Comparison of ENCODE assay signal across 19 cellular contexts in the genomic region with DNA sequence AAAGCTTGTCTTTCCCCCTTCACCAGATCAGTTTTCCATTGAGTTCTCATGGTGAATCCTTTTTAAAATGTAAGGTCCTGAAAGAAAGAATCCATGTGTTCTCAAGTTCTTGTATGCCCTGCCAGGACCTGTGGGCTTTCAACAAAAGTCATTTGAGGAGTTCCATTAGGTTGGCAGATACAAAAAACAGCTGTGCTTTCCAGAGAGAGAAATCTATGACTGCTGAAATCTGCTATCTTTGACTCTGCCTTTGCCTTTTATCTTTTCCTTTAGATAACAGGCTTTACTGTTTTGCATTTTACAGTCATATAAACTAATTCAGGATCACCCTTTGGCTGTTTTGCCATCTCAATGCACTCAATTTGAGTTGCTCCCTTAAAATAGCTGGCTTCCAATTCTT. TPM values are rescaled to one million over a fixed set of nuclear protein-coding genes. Genes with fewer than 3 reads are reported as not detected.
DNase-seq lines count a peak whose midpoint lies in the region; ATAC-seq and TF ChIP-seq lines count a peak whose summit lies in the region.
"Had no signal": no experiment of that assay in that cellular context is flagged by ENCODE, and none has a peak within 500 bp of the region (broad histone marks: within the 10 kb centered on the region; RNA-seq: fewer than 3 reads in every experiment).

No MANE protein-coding gene starts in this region.

- no peak overlapping the region for H2AFZ ChIP-seq in OCI-LY1 (ENCODE audit: low read length)
- H2AFZ ChIP-seq: parathyroid adenoma had no signal

- intact Hi-C loops in activated T-helper 2 cell treated with anti-CD3 and anti-CD28 coated beads, Interferon-gamma antibody, Interleukin-2, Interleukin-4, amounts not matched to agents 10 μg/mL and 5 μg/mL and 100 μg/mL, durations not matched to agents 14 hours and 24 hours and 36 hours (cut with micrococcal nuclease) = loop anchor here (5.0 kb wide), 1 partner anchor 141 kb away; no protein-coding TSS in a partner anchor
- intact Hi-C loops in aorta (cut with DNase I) = no loop called here

- H3K36me3 ChIP-seq in OCI-LY1 (ENCODE audit: insufficient read depth, low read length) (no peaks in the 10 kb centered on the region; the same call in 1 of the 2 replicates), neutrophil (no peaks in the 10 kb centered on the region), aorta (ENCODE audit: control insufficient read depth in 1 of 2, insufficient read depth in 2 of 2, low read length in 1 of 2) (no peaks in the 10 kb centered on the region)
- H3K36me3 ChIP-seq: adrenal gland had no signal

- no peaks in the 10 kb centered on the region for H4K20me1 ChIP-seq in OCI-LY1 (ENCODE audit: insufficient read depth, low read length)

- no peaks in the 10 kb centered on the region for H3K9me3 ChIP-seq in OCI-LY1 (ENCODE audit: low read length)
- H3K9me3 ChIP-seq in neutrophil = no peaks in the 10 kb centered on the region
- peaks cover 2% of the 10 kb centered on the region for H3K9me3 ChIP-seq in aorta (ENCODE audit: control insufficient read depth, low read length)
- H3K9me3 ChIP-seq: adrenal gland had no signal

- H3K27ac ChIP-seq in OCI-LY1 (ENCODE audit: low read depth, low read length, poor library complexity, severe bottlenecking) (peak overlapping the region; percentile 94), neutrophil (peak overlapping the region; percentile 68), aorta (ENCODE audit: low read depth in 1 of 2, low read length in 2 of 2) (no peak overlapping the region)
- H3K27ac ChIP-seq: adrenal gland, parathyroid adenoma had no signal

- no peaks in the 10 kb centered on the region for H3K27me3 Mint-ChIP-seq in activated T-cell treated with anti-CD3 and anti-CD28 coated beads, Interleukin-2, amount 50 U/mL, for 72 hours (ENCODE audit: low read depth)
- H3K27me3 Mint-ChIP-seq in activated T-helper 2 cell treated with anti-CD3 and anti-CD28 coated beads, Interferon-gamma antibody, Interleukin-2, Interleukin-4, amounts not matched to agents 10 μg/mL and 5 μg/mL and 100 μg/mL, durations not matched to agents 14 hours and 24 hours and 36 hours (ENCODE audit: low read depth) = no peaks in the 10 kb centered on the region
- H3K27me3 Mint-ChIP-seq: IgD-negative memory B cell had no signal

- H3K27ac Mint-ChIP-seq in activated T-cell treated with anti-CD3 and anti-CD28 coated beads, Interleukin-2, amount 50 U/mL, for 72 hours = peak overlapping the region; percentile 97
- H3K27ac Mint-ChIP-seq in activated T-helper 2 cell treated with anti-CD3 and anti-CD28 coated beads, Interferon-gamma antibody, Interleukin-2, Interleukin-4, amounts not matched to agents 10 μg/mL and 5 μg/mL and 100 μg/mL, durations not matched to agents 14 hours and 24 hours and 36 hours = peak overlapping the region; percentile 53

- H3K9me2 ChIP-seq in OCI-LY1 (ENCODE audit: low read depth, low read length) = no peaks in the 10 kb centered on the region

- no peak for DNase-seq in activated T-cell treated with anti-CD3 and anti-CD28 coated beads, Interleukin-2, amount 50 U/mL, for 72 hours
- DNase-seq in activated T-cell treated with anti-CD3 and anti-CD28 coated beads, Interleukin-2, amount 50 U/mL, for 1 hour = no peak
- no peak for DNase-seq in activated T-helper 2 cell treated with anti-CD3 and anti-CD28 coated beads, Interferon-gamma antibody, Interleukin-2, Interleukin-4, amounts not matched to agents 10 μg/mL and 5 μg/mL and 100 μg/mL, durations not matched to agents 14 hours and 24 hours and 36 hours (ENCODE audit: low spot score)
- no peak for DNase-seq in stimulated activated CD4-positive, alpha-beta T cell treated with anti-CD3 and anti-CD28 coated beads, Interleukin-2, amount 100 ng/mL, for 48 hours
- DNase-seq in aorta = no peak
- DNase-seq: adrenal gland; DND-41; NCI-H1048; NCI-H2029; NCI-H510A; Right ventricle myocardium superior; stimulated activated CD4-positive, alpha-beta T cell treated with anti-CD3 and anti-CD28 coated beads, Interleukin-1b, Interleukin-23, amount 100 ng/mL, for 48 hours had no signal

- 0 out of 2 replicates have a peak, but pooled peaks cover 7% of the 10 kb centered on the region for H3F3A ChIP-seq in OCI-LY1 (ENCODE audit: insufficient read depth, low read length)

- H3K4me3 ChIP-seq in OCI-LY1 (ENCODE audit: low read depth, low read length, poor library complexity, severe bottlenecking) (no peak overlapping the region), neutrophil (ENCODE audit: low read depth in 1 of 2, low read length in 1 of 2) (no peak overlapping the region), aorta (ENCODE audit: low read length in 2 of 2) (no peak overlapping the region)
- H3K4me3 ChIP-seq: adrenal gland had no signal

- peak overlapping the region; percentile 5; the same call in 1 of the 2 replicates for H3K4me2 ChIP-seq in OCI-LY1 (ENCODE audit: low read length)

- TF ChIP-seq CTCF in OCI-LY1 (IDR thresholded peaks at IDR 0.05; ENCODE audit: low read length) = no peak
- TF ChIP-seq CTCF in neutrophil (IDR thresholded peaks at IDR 0.05) = no peak

- peak overlapping the region in 1 of 2 donors; percentile 46 for H3K4me3 Mint-ChIP-seq in activated T-cell treated with anti-CD3 and anti-CD28 coated beads, Interleukin-2, amount 50 U/mL, for 72 hours
- no peak overlapping the region for H3K4me3 Mint-ChIP-seq in activated T-helper 2 cell treated with anti-CD3 and anti-CD28 coated beads, Interferon-gamma antibody, Interleukin-2, Interleukin-4, amounts not matched to agents 10 μg/mL and 5 μg/mL and 100 μg/mL, durations not matched to agents 14 hours and 24 hours and 36 hours (ENCODE audit: low read depth)

- H3K79me2 ChIP-seq in OCI-LY1 (ENCODE audit: insufficient read depth, low read length) = no peaks in the 10 kb centered on the region
- H3K79me2 ChIP-seq: parathyroid adenoma had no signal

- peaks cover 3% of the 10 kb centered on the region in 2 donors for H3K9me3 Mint-ChIP-seq in activated T-cell treated with anti-CD3 and anti-CD28 coated beads, Interleukin-2, amount 50 U/mL, for 72 hours
- peaks cover 11% of the 10 kb centered on the region for H3K9me3 Mint-ChIP-seq in activated T-helper 2 cell treated with anti-CD3 and anti-CD28 coated beads, Interferon-gamma antibody, Interleukin-2, Interleukin-4, amounts not matched to agents 10 μg/mL and 5 μg/mL and 100 μg/mL, durations not matched to agents 14 hours and 24 hours and 36 hours

- H3K4me1 ChIP-seq in OCI-LY1 (ENCODE audit: insufficient read depth, low read length, severe bottlenecking) (peaks cover 74% of the 10 kb centered on the region), neutrophil (ENCODE audit: control insufficient read depth in 1 of 2, insufficient read depth in 1 of 2, low read depth in 1 of 2, low read length in 1 of 2) (peaks cover 24 to 35% of the 10 kb centered on the region in 2 experiments), aorta (ENCODE audit: control insufficient read depth in 1 of 2, insufficient read depth in 2 of 2, low read length in 2 of 2) (no peaks in the 10 kb centered on the region)
- H3K4me1 ChIP-seq: adrenal gland, parathyroid adenoma had no signal

- H3K27me3 ChIP-seq in OCI-LY1 (ENCODE audit: insufficient read depth, low read length) = no peaks in the 10 kb centered on the region
- no peaks in the 10 kb centered on the region for H3K27me3 ChIP-seq in neutrophil
- H3K27me3 ChIP-seq in aorta (ENCODE audit: control insufficient read depth in 1 of 2, insufficient read depth in 2 of 2, low read length in 1 of 2) = no peaks in the 10 kb centered on the region
- H3K27me3 ChIP-seq: adrenal gland had no signal

- ATAC-seq in activated T-cell treated with anti-CD3 and anti-CD28 coated beads, Interleukin-2, amount 50 U/mL, for 72 hours (replicated peaks in 1 of 2) = no peak
- ATAC-seq in HG03565 (IDR thresholded peaks at IDR 0.05; ENCODE audit: unreplicated experiment) (no peak), aorta (ENCODE audit: low FRiP score) (no peak)
- ATAC-seq: esophagus mucosa, sciatic nerve had no signal

- H3K9ac ChIP-seq in OCI-LY1 (ENCODE audit: low read length) = peak overlapping the region; percentile 50; the same call in 1 of the 2 replicates
- H3K9ac ChIP-seq: parathyroid adenoma had no signal

- peaks cover 2% of the 10 kb centered on the region in 2 donors for H3K36me3 Mint-ChIP-seq in activated T-cell treated with anti-CD3 and anti-CD28 coated beads, Interleukin-2, amount 50 U/mL, for 72 hours (ENCODE audit: insufficient read depth in 2 of 2)
- H3K36me3 Mint-ChIP-seq in activated T-helper 2 cell treated with anti-CD3 and anti-CD28 coated beads, Interferon-gamma antibody, Interleukin-2, Interleukin-4, amounts not matched to agents 10 μg/mL and 5 μg/mL and 100 μg/mL, durations not matched to agents 14 hours and 24 hours and 36 hours (ENCODE audit: low read depth) = peaks cover 9% of the 10 kb centered on the region
- H3K36me3 Mint-ChIP-seq: IgD-negative memory B cell had no signal

- peaks cover 74% of the 10 kb centered on the region for H3K4me1 Mint-ChIP-seq in activated T-cell treated with anti-CD3 and anti-CD28 coated beads, Interleukin-2, amount 50 U/mL, for 72 hours (ENCODE audit: low read depth)
- H3K4me1 Mint-ChIP-seq in activated T-helper 2 cell treated with anti-CD3 and anti-CD28 coated beads, Interferon-gamma antibody, Interleukin-2, Interleukin-4, amounts not matched to agents 10 μg/mL and 5 μg/mL and 100 μg/mL, durations not matched to agents 14 hours and 24 hours and 36 hours (ENCODE audit: low read depth) = peaks cover 58% of the 10 kb centered on the region

RNA-seq across cellular contexts. Expression of a gene that starts 59.7 kb away (rescaled TPM):
- 100 to 1,000 TPM; 221 to 338 TPM for total RNA-seq in activated T-cell treated with anti-CD3 and anti-CD28 coated beads, Interleukin-2, amount 50 U/mL, for 72 hours
- total RNA-seq in activated T-helper 2 cell treated with anti-CD3 and anti-CD28 coated beads, Interferon-gamma antibody, Interleukin-2, Interleukin-4, amounts not matched to agents 10 μg/mL and 5 μg/mL and 100 μg/mL, durations not matched to agents 14 hours and 24 hours and 36 hours = 140 and 144 TPM in 2 replicates
- 10 to 100 TPM; 18.1 to 23.7 TPM for total RNA-seq in aorta
- polyA plus RNA-seq in aorta = 1 to 10 TPM in 1 of 2 donors, under 1 TPM in 1; 0.97 to 9.8 TPM

Comparison
In these comparisons a context has a peak if more than half of its experiments do, and no peak if none do; other contexts are left out.
1. H3K27ac ChIP-seq: peak in OCI-LY1 (single experiment) and neutrophil (single experiment); none in aorta (0 of 2).